In the genomic region with DNA sequence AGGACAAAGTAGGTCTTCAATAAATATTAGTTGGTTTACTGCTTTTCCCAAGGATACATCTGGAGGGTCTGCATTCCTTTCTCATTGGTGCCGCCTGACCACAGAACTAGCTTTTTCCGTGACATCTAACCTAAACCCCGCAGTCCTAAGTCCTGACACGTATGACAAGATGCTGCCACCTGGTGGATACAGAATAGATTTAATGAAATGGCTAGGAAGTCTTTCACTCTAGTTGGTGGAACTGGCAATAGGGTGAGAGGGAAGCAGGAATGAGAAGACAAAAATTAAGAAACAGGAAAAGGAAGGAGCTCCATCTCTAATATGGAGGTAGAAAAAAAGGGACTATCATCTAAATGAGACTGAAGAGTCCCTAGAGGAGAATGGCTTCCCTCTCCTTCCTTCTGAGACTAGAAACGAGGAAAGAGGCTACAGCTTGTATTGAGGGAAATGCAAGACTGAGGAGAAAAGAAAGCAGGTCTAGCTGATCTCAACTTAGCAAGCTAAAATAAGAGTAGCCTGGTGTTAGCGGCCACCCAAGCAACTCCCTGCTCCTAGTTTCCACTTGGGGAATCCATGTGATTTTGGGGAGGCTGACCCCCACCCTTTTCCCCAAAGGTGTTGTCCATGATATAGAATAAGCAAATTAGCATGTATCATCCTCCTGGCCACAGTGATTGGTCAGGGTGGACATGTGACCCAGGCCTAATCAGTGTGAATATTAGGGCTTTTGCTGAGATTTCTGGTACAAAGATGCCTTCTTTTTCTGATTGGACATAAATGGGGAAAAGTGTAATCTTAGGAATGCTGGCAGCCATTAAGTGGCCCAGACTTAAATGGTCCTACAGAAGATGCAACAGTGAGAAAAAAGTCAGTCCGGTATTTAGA, we compare ENCODE assay signal across 8 cellular contexts. TPM values are rescaled to one million over a fixed set of nuclear protein-coding genes. Genes with fewer than 3 reads are reported as not detected.
A peak's percentile ranks its signal among the peaks of the same experiment; 100 is the strongest.
DNase-seq lines count a peak whose midpoint lies in the region; ATAC-seq and TF ChIP-seq lines count a peak whose summit lies in the region.

No MANE protein-coding gene starts in this region.

- H3K4me3 ChIP-seq in PC-3 (ENCODE audit: low read length) (no peak overlapping the region), neuronal stem cell (ENCODE audit: low read length in 2 of 2) (no peak overlapping the region), uterus (no peak overlapping the region)

- H2BK5ac ChIP-seq in neuronal stem cell (ENCODE audit: low read length): no peak overlapping the region

- H3K27me3 ChIP-seq in PC-3 (ENCODE audit: low read length) (no peaks in the 10 kb centered on the region), neuronal stem cell (ENCODE audit: control insufficient read depth in 3 of 3, insufficient read depth in 3 of 3, low read depth in 1 of 3, low read length in 3 of 3) (no peaks in the 10 kb centered on the region), uterus (no peaks in the 10 kb centered on the region)

- H3K36me3 Mint-ChIP-seq in activated T-helper 2 cell treated with anti-CD3 and anti-CD28 coated beads, Interferon-gamma antibody, Interleukin-2, Interleukin-4, amounts not matched to agents 10 μg/mL and 5 μg/mL and 100 μg/mL, durations not matched to agents 14 hours and 24 hours and 36 hours (ENCODE audit: low read depth): peaks cover 37% of the 10 kb centered on the region

- H3K4me2 ChIP-seq in PC-3 (ENCODE audit: low read length) (peak overlapping the region; percentile 50; the same call in 1 of the 2 replicates), neuronal stem cell (ENCODE audit: insufficient read depth, low read length, poor library complexity, severe bottlenecking) (no peak overlapping the region)

- no peak overlapping the region for H3K27ac ChIP-seq in PC-3 (ENCODE audit: low read length)
- H3K27ac ChIP-seq in neuronal stem cell (replicated peaks; ENCODE audit: low read length): peak overlapping the region; percentile 57
- H3K27ac ChIP-seq in uterus: peak overlapping the region; percentile 26 to 49

- no peak overlapping the region for H3K4me3 Mint-ChIP-seq in activated T-helper 2 cell treated with anti-CD3 and anti-CD28 coated beads, Interferon-gamma antibody, Interleukin-2, Interleukin-4, amounts not matched to agents 10 μg/mL and 5 μg/mL and 100 μg/mL, durations not matched to agents 14 hours and 24 hours and 36 hours (ENCODE audit: low read depth)

- H3K18ac ChIP-seq in neuronal stem cell (ENCODE audit: low read length): no peak overlapping the region

- H3K27me3 Mint-ChIP-seq in activated T-helper 2 cell treated with anti-CD3 and anti-CD28 coated beads, Interferon-gamma antibody, Interleukin-2, Interleukin-4, amounts not matched to agents 10 μg/mL and 5 μg/mL and 100 μg/mL, durations not matched to agents 14 hours and 24 hours and 36 hours (ENCODE audit: low read depth): no peaks in the 10 kb centered on the region

- CTCF ChIA-PET in PC-3 (lab: Charles Lee): interaction anchor here (0.5 to 3.0 kb wide), 11 partner anchors 10 to 241 kb away, joined by 3 to 88 read pairs (median 7); a partner anchor contains a TSS

- H2BK120ac ChIP-seq in neuronal stem cell (ENCODE audit: low read depth, low read length): no peak overlapping the region

- no peak overlapping the region for H2BK12ac ChIP-seq in neuronal stem cell (ENCODE audit: low read length)

- H3K4me1 Mint-ChIP-seq in activated T-helper 2 cell treated with anti-CD3 and anti-CD28 coated beads, Interferon-gamma antibody, Interleukin-2, Interleukin-4, amounts not matched to agents 10 μg/mL and 5 μg/mL and 100 μg/mL, durations not matched to agents 14 hours and 24 hours and 36 hours (ENCODE audit: low read depth): peaks cover 22% of the 10 kb centered on the region

- H3K4ac ChIP-seq in neuronal stem cell (ENCODE audit: low read length): no peak overlapping the region

- H3K9me3 Mint-ChIP-seq in activated T-helper 2 cell treated with anti-CD3 and anti-CD28 coated beads, Interferon-gamma antibody, Interleukin-2, Interleukin-4, amounts not matched to agents 10 μg/mL and 5 μg/mL and 100 μg/mL, durations not matched to agents 14 hours and 24 hours and 36 hours: no peaks in the 10 kb centered on the region

- H3K14ac ChIP-seq in neuronal stem cell (ENCODE audit: low read length): no peak overlapping the region

- H2AFZ ChIP-seq in PC-3 (ENCODE audit: low read length) (no peak overlapping the region), neuronal stem cell (ENCODE audit: low read length) (no peak overlapping the region)

- H4K20me1 ChIP-seq in PC-3 (ENCODE audit: low read length): no peaks in the 10 kb centered on the region

- H3K23ac ChIP-seq in neuronal stem cell (ENCODE audit: low read depth, low read length, poor library complexity): no peak overlapping the region

- H3K27ac Mint-ChIP-seq in activated T-helper 2 cell treated with anti-CD3 and anti-CD28 coated beads, Interferon-gamma antibody, Interleukin-2, Interleukin-4, amounts not matched to agents 10 μg/mL and 5 μg/mL and 100 μg/mL, durations not matched to agents 14 hours and 24 hours and 36 hours: peak overlapping the region; percentile 70

- H3F3A ChIP-seq in PC-3 (ENCODE audit: low read length, unreplicated experiment): no peaks in the 10 kb centered on the region

- H3K4me1 ChIP-seq in PC-3 (ENCODE audit: insufficient read depth, low read length) (peaks cover 6% of the 10 kb centered on the region), neuronal stem cell (ENCODE audit: control insufficient read depth in 2 of 2, insufficient read depth in 1 of 2, low read depth in 1 of 2, low read length in 2 of 2) (peaks cover 6 to 7% of the 10 kb centered on the region in 2 donors), uterus (peaks cover 0 to 4% of the 10 kb centered on the region in 2 donors)

- no CpG with 5 or more reads among the region's 7 CpGs for WGBS in neuronal stem cell (ENCODE audit: extremely low coverage in 2 of 2, insufficient read length in 2 of 2, insufficient replicate concordance in 1 of 2), 2 donors

- POLR2A ChIA-PET in PC-3 (lab: Charles Lee; ENCODE audit: unreplicated experiment): interaction anchor here (0.5 to 1.6 kb wide), 3 partner anchors 28 to 40 kb away, joined by 3 to 10 read pairs (median 3); no protein-coding TSS in a partner anchor

- no peak for TF ChIP-seq POLR2A in uterus (IDR thresholded peaks at IDR 0.05)

- intact Hi-C loops in PC-3 (cut with micrococcal nuclease): loop anchor here (1.0 to 10.0 kb wide), 4 partner anchors 14 to 494 kb away; a partner anchor contains a TSS
- intact Hi-C loops in activated T-helper 2 cell treated with anti-CD3 and anti-CD28 coated beads, Interferon-gamma antibody, Interleukin-2, Interleukin-4, amounts not matched to agents 10 μg/mL and 5 μg/mL and 100 μg/mL, durations not matched to agents 14 hours and 24 hours and 36 hours (cut with micrococcal nuclease): loop anchor here (1.0 kb wide), 1 partner anchor 40 kb away; no protein-coding TSS in a partner anchor
- intact Hi-C loops in uterus (cut with DNase I; ENCODE audit: low total_unique reads): loop anchor here (5.0 to 10.0 kb wide), 3 partner anchors 39 to 149 kb away; a partner anchor contains a TSS

- H3K79me1 ChIP-seq in neuronal stem cell (ENCODE audit: low read depth, low read length): peaks cover 6% of the 10 kb centered on the region

- no peak overlapping the region for H2AK5ac ChIP-seq in neuronal stem cell (ENCODE audit: low read depth, low read length)

- peaks cover 6% of the 10 kb centered on the region; the same call in 1 of the 2 replicates for H3K79me2 ChIP-seq in PC-3 (ENCODE audit: low read length)

- no peak overlapping the region for H2BK15ac ChIP-seq in neuronal stem cell (ENCODE audit: low read length)

- no peaks in the 10 kb centered on the region for H3K9me3 ChIP-seq in PC-3 (ENCODE audit: low read length)
- no peaks in the 10 kb centered on the region for H3K9me3 ChIP-seq in neuronal stem cell (replicated peaks in 1 of 2; ENCODE audit: control insufficient read depth in 2 of 2, insufficient read depth in 1 of 2, low read depth in 1 of 2, low read length in 2 of 2)
- no peaks in the 10 kb centered on the region for H3K9me3 ChIP-seq in uterus

- no peak overlapping the region for H3K9ac ChIP-seq in PC-3 (ENCODE audit: low read length)
- no peak overlapping the region for H3K9ac ChIP-seq in neuronal stem cell (ENCODE audit: low read depth, low read length, poor library complexity)

- no peaks in the 10 kb centered on the region for H3K9me2 ChIP-seq in PC-3 (replicated peaks; ENCODE audit: low read length)

- peak; percentile 93 for ATAC-seq in PC-3

- peak; percentile 95 for TF ChIP-seq CTCF in PC-3 (conservative IDR thresholded peaks at IDR 0.05; ENCODE audit: low read depth, low read length)
- TF ChIP-seq CTCF in uterus (IDR thresholded peaks at IDR 0.05): peak; percentile 71 to 91 (median 86)

- no TSS peak for BruUV-seq in PC-3 (replicated peaks; lab: Mats Ljungman, UMichigan)

- H3K36me3 ChIP-seq in PC-3 (ENCODE audit: low read depth, low read length): no peaks in the 10 kb centered on the region; the same call in 1 of the 2 replicates
- peaks cover 31 to 45% of the 10 kb centered on the region in 2 donors for H3K36me3 ChIP-seq in neuronal stem cell (replicated peaks in 1 of 2; ENCODE audit: control insufficient read depth in 2 of 2, insufficient read depth in 2 of 2, low read length in 2 of 2)
- no peaks in the 10 kb centered on the region for H3K36me3 ChIP-seq in uterus

- peak; percentile 19 to 40 for DNase-seq in activated CD4-positive, alpha-beta T cell treated with anti-CD3 and anti-CD28 coated beads for 24 hours (ENCODE audit: low read depth in 2 of 2)
- no peak for DNase-seq in activated CD4-positive, alpha-beta T cell treated with anti-CD3 and anti-CD28 coated beads for 1 hour
- DNase-seq in Kasumi-1 (lab: John Stamatoyannopoulos, UW): peak; percentile 93 to 97
- DNase-seq in PC-3: peak; percentile 93
- peak; percentile 36 for DNase-seq in activated T-helper 2 cell treated with anti-CD3 and anti-CD28 coated beads, Interferon-gamma antibody, Interleukin-2, Interleukin-4, amounts not matched to agents 10 μg/mL and 5 μg/mL and 100 μg/mL, durations not matched to agents 14 hours and 24 hours and 36 hours (ENCODE audit: low spot score)
- DNase-seq in fibroblast of the conjunctiva (ENCODE audit: low read depth): peak; percentile 80
- DNase-seq in neuronal stem cell (ENCODE audit: low spot score): peak; percentile 65
- peak; percentile 32 to 53 for DNase-seq in uterus

- H4K91ac ChIP-seq in neuronal stem cell (ENCODE audit: low read depth, low read length, poor library complexity): no peak overlapping the region

- H4K8ac ChIP-seq in neuronal stem cell (ENCODE audit: low read depth, low read length): no peak overlapping the region

RNA-seq across cellular contexts. Expression of a gene that starts 5.9 kb away (rescaled TPM):
- total RNA-seq in PC-3 (2014; rRNA removed) (34.1 and 41.0 TPM in 2 replicates), uterus (10 to 100 TPM; 22.9 to 66.4 (median 34.1) TPM)
- 68.9 and 85.5 TPM in 2 replicates for total RNA-seq in activated T-helper 2 cell treated with anti-CD3 and anti-CD28 coated beads, Interferon-gamma antibody, Interleukin-2, Interleukin-4, amounts not matched to agents 10 μg/mL and 5 μg/mL and 100 μg/mL, durations not matched to agents 14 hours and 24 hours and 36 hours
- 62.7 TPM for polyA plus RNA-seq in neuronal stem cell (2013, experiment 1 of 2)
- polyA plus RNA-seq in neuronal stem cell (2013, experiment 2 of 2): 61.3 TPM

RNA-seq across cellular contexts. Expression of a gene that starts 13.9 kb away (rescaled TPM):
- total RNA-seq in PC-3 (2014; rRNA removed): 75.6 and 99.5 TPM in 2 replicates
- total RNA-seq in activated T-helper 2 cell treated with anti-CD3 and anti-CD28 coated beads, Interferon-gamma antibody, Interleukin-2, Interleukin-4, amounts not matched to agents 10 μg/mL and 5 μg/mL and 100 μg/mL, durations not matched to agents 14 hours and 24 hours and 36 hours: 53.6 and 57.3 TPM in 2 replicates
- polyA plus RNA-seq in neuronal stem cell (2013, experiment 1 of 2): 22.4 TPM
- 20.7 TPM for polyA plus RNA-seq in neuronal stem cell (2013, experiment 2 of 2)
- 100 to 1,000 TPM in 1 of 4 donors, 10 to 100 TPM in 3; 15.9 to 155 (median 44.1) TPM for total RNA-seq in uterus

RNA-seq across cellular contexts. Expression of a gene that starts 31.4 kb away (rescaled TPM):
- total RNA-seq in PC-3 (2014; rRNA removed) (29.8 and 73.5 TPM in 2 replicates), uterus (100 to 1,000 TPM in 1 of 4 donors, 10 to 100 TPM in 3; 38.2 to 108 (median 61.6) TPM)
- total RNA-seq in activated T-helper 2 cell treated with anti-CD3 and anti-CD28 coated beads, Interferon-gamma antibody, Interleukin-2, Interleukin-4, amounts not matched to agents 10 μg/mL and 5 μg/mL and 100 μg/mL, durations not matched to agents 14 hours and 24 hours and 36 hours: not detected in 2 replicates
- 35.5 TPM for polyA plus RNA-seq in neuronal stem cell (2013, experiment 1 of 2)
- 34.7 TPM for polyA plus RNA-seq in neuronal stem cell (2013, experiment 2 of 2)

RNA-seq across cellular contexts. Expression of a gene that starts 58.3 kb away (rescaled TPM):
- total RNA-seq in PC-3 (2014; rRNA removed): 734 and 818 TPM in 2 replicates
- 443 and 458 TPM in 2 replicates for total RNA-seq in activated T-helper 2 cell treated with anti-CD3 and anti-CD28 coated beads, Interferon-gamma antibody, Interleukin-2, Interleukin-4, amounts not matched to agents 10 μg/mL and 5 μg/mL and 100 μg/mL, durations not matched to agents 14 hours and 24 hours and 36 hours
- polyA plus RNA-seq in neuronal stem cell (2013, experiment 1 of 2): 341 TPM
- polyA plus RNA-seq in neuronal stem cell (2013, experiment 2 of 2): 334 TPM
- total RNA-seq in uterus: 100 to 1,000 TPM; 192 to 336 (median 244) TPM

RNA-seq across cellular contexts. Expression of a gene that starts 59.0 kb away (rescaled TPM):
- total RNA-seq in PC-3 (2014; rRNA removed) (24.6 and 30.3 TPM in 2 replicates), uterus (10 to 100 TPM in 2 of 4 donors, 1 to 10 TPM in 2; 6.4 to 31.9 (median 10.9) TPM)
- total RNA-seq in activated T-helper 2 cell treated with anti-CD3 and anti-CD28 coated beads, Interferon-gamma antibody, Interleukin-2, Interleukin-4, amounts not matched to agents 10 μg/mL and 5 μg/mL and 100 μg/mL, durations not matched to agents 14 hours and 24 hours and 36 hours: 25.0 and 25.3 TPM in 2 replicates
- polyA plus RNA-seq in neuronal stem cell (2013, experiment 1 of 2): 20.9 TPM
- 21.3 TPM for polyA plus RNA-seq in neuronal stem cell (2013, experiment 2 of 2)

Comparison
In these comparisons a context has a peak if more than half of its experiments do, and no peak if none do; other contexts are left out.
1. RNA of a gene that starts 31.4 kb away (total RNA-seq): 38.2 to 108 TPM in uterus and 29.8 to 73.5 TPM in PC-3; not detected in activated T-helper 2 cell treated with anti-CD3 and anti-CD28 coated beads, Interferon-gamma antibody, Interleukin-2, Interleukin-4, amounts not matched to agents 10 μg/mL and 5 μg/mL and 100 μg/mL, durations not matched to agents 14 hours and 24 hours and 36 hours; every median in the first group is over 10 times any median in the second.